15 cellular contexts compared by ENCODE assay signal in the genomic region with DNA sequence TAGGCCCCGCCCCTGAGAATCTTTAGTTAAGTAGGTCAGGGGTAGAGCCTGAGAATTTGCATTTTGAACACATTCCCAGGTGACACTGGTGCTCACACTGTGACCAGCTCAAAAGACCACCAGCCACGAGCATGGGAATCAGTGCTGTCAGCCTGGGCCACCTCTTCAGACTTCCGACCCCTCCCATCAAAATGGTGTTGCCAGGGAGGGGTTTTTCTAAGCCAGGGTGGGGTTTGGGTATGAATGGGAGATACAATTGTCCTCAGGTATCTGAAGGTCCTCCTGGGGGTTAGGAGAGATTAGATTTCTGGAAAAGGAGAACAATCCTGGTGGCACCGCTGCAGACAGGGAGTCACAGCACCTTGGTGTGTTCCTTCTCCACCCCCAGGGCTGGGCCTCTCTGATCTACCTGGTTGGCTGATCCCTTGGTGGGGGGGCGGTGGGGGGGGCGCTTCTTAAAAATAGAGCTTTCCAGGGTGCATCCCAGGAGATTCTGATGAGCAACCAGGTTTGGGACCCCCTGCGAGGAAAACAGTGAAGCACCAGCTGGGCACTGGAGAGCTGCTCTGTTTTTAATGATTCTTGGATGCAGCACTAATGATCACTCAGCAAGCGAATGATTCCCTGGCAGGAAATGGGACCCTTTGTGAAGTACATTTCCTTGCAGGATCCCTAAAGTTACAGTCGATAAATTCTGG.
DNase-seq lines count a peak whose midpoint lies in the region; TF ChIP-seq lines count a peak whose summit lies in the region.
"Had no signal": no experiment of that assay in that cellular context is flagged by ENCODE, and none has a peak within 500 bp of the region (broad histone marks: within the 10 kb centered on the region; RNA-seq: fewer than 3 reads in every experiment).

No MANE protein-coding gene starts in this region.

- H3K79me2 ChIP-seq in PC-9 (ENCODE audit: low read depth) (peaks cover 22% of the 10 kb centered on the region; the same call in 1 of the 2 replicates), hepatocyte (peaks cover 11% of the 10 kb centered on the region)

- H3K27ac ChIP-seq in HUES48 (ENCODE audit: low read depth, low read length) (peak overlapping the region; percentile 84), PC-9 (no peak overlapping the region), hepatocyte (peak overlapping the region; percentile 57), A673 (ENCODE audit: low read depth, low read length, poor library complexity, severe bottlenecking) (no peak overlapping the region), brain microvascular endothelial cell (no peak overlapping the region)

- intact Hi-C loops in PC-9 (cut with micrococcal nuclease; ENCODE audit: unreplicated experiment), result no loop called here
- intact Hi-C loops in A673 (cut with micrococcal nuclease; ENCODE audit: unreplicated experiment), result no loop called here

- H3K4me3 ChIP-seq in HUES48 (ENCODE audit: low read depth, low read length) (peak overlapping the region; percentile 15; the same call in 1 of the 2 replicates), PC-9 (no peak overlapping the region), hepatocyte (no peak overlapping the region), skeletal muscle cell (ENCODE audit: low read depth, low read length) (peak overlapping the region; percentile 9), A673 (ENCODE audit: low read depth, low read length, poor library complexity, severe bottlenecking) (no peak overlapping the region), brain microvascular endothelial cell (ENCODE audit: low read depth, low read length) (no peak overlapping the region)
- H3K4me3 ChIP-seq: GM12878 had no signal

- H3K9ac ChIP-seq in HUES48 (ENCODE audit: low read depth, low read length), result no peak overlapping the region

- H3K4me2 ChIP-seq in PC-9 (0 out of 2 replicates have a peak overlapping the region, but pooled peaks have one; percentile 6), hepatocyte (peak overlapping the region; percentile 42)

- POLR2A ChIA-PET in PC-9 (lab: Charles Lee; ENCODE audit: unreplicated experiment), result no interaction called here
- POLR2A ChIA-PET in A673 (lab: Charles Lee; ENCODE audit: low non-redundant PET), result no interaction called here

- BruUV-seq in PC-9 (replicated peaks; lab: Mats Ljungman, UMichigan), result no TSS peak
- no TSS peak for BruUV-seq in A673 (replicated peaks; lab: Mats Ljungman, UMichigan)

- in situ Hi-C loops in brain microvascular endothelial cell (cut with HindIII; ENCODE audit: low pct_ligation_motif_present, low sequenced_read_pairs), result no loop called here

- H3K9me3 ChIP-seq in HUES48 (ENCODE audit: control insufficient read depth, insufficient read depth, low read length) (no peaks in the 10 kb centered on the region), PC-9 (ENCODE audit: insufficient read depth, low read depth) (no peaks in the 10 kb centered on the region), hepatocyte (ENCODE audit: low read depth) (no peaks in the 10 kb centered on the region), A673 (ENCODE audit: low read depth, low read length, poor library complexity, severe bottlenecking) (no peaks in the 10 kb centered on the region)

- TF ChIP-seq CTCF in PC-9 (conservative IDR thresholded peaks at IDR 0.05) (no peak), hepatocyte (IDR thresholded peaks at IDR 0.05; ENCODE audit: poor library complexity) (no peak), A673 (conservative IDR thresholded peaks at IDR 0.05; ENCODE audit: low read depth, low read length) (no peak), brain microvascular endothelial cell (IDR thresholded peaks at IDR 0.05; ENCODE audit: low read depth, low read length, missing control alignments) (no peak)

- H2AFZ ChIP-seq in PC-9 (no peak overlapping the region), hepatocyte (no peak overlapping the region)

- no peaks in the 10 kb centered on the region for H3K27me3 ChIP-seq in HUES48 (ENCODE audit: control insufficient read depth, insufficient read depth, low read length)
- no peaks in the 10 kb centered on the region for H3K27me3 ChIP-seq in PC-9 (ENCODE audit: insufficient read depth, low read depth)
- no peaks in the 10 kb centered on the region for H3K27me3 ChIP-seq in hepatocyte
- H3K27me3 ChIP-seq in A673 (replicated peaks; ENCODE audit: insufficient read depth, low read depth, low read length, poor library complexity), result no peaks in the 10 kb centered on the region
- H3K27me3 ChIP-seq in brain microvascular endothelial cell (replicated peaks), result no peaks in the 10 kb centered on the region

- 46% methylated on average over 9 of the region's 9 CpGs for WGBS in hepatocyte (ENCODE audit: low lambda C conversion rate, missing lambda C conversion rate)

- H3K9me2 ChIP-seq in PC-9 (ENCODE audit: insufficient read depth) (no peaks in the 10 kb centered on the region), hepatocyte (replicated peaks; ENCODE audit: insufficient read depth) (no peaks in the 10 kb centered on the region)

- DNase-seq in PC-9, result peak in 1 of 2 experiments; percentile 29
- no peak for DNase-seq in hepatocyte (ENCODE audit: low spot score)
- no peak for DNase-seq in skeletal muscle cell (ENCODE audit: low read depth)
- no peak for DNase-seq in A673 (ENCODE audit: low spot score)
- DNase-seq in DMS153 (lab: John Stamatoyannopoulos, UW), result no peak
- no peak for DNase-seq in OCI-M2 (lab: John Stamatoyannopoulos, UW; ENCODE audit: unreplicated experiment)
- no peak for DNase-seq in brain microvascular endothelial cell
- DNase-seq: activated CD8-positive, alpha-beta T cell treated with anti-CD3 and anti-CD28 coated beads for 36 hours; C1 segment of cervical spinal cord; foreskin melanocyte; NCI-H774; Right ventricle myocardium superior; stimulated activated CD4-positive, alpha-beta T cell treated with anti-CD3 and anti-CD28 coated beads, Interleukin-2, amount 100 ng/mL, for 24 hours had no signal

- H4K20me1 ChIP-seq in PC-9 (ENCODE audit: insufficient read depth), result no peaks in the 10 kb centered on the region
- H4K20me1 ChIP-seq in hepatocyte (ENCODE audit: insufficient read depth, poor library complexity, severe bottlenecking), result no peaks in the 10 kb centered on the region

- CTCF ChIA-PET in PC-9 (lab: Charles Lee) (no interaction called here), A673 (lab: Charles Lee) (no interaction called here)

- H3K4me1 ChIP-seq in HUES48 (ENCODE audit: control insufficient read depth, insufficient read depth, low read length) (peaks cover 75% of the 10 kb centered on the region), PC-9 (replicated peaks; ENCODE audit: insufficient read depth) (peaks cover 67% of the 10 kb centered on the region), hepatocyte (ENCODE audit: insufficient read depth) (peaks cover 61% of the 10 kb centered on the region), A673 (ENCODE audit: insufficient read depth, low read length, poor library complexity, severe bottlenecking) (peaks cover 32% of the 10 kb centered on the region)

- no peaks in the 10 kb centered on the region for H3K36me3 ChIP-seq in HUES48 (ENCODE audit: control insufficient read depth, insufficient read depth, low read length)
- H3K36me3 ChIP-seq in PC-9 (ENCODE audit: low read depth), result no peaks in the 10 kb centered on the region
- no peaks in the 10 kb centered on the region for H3K36me3 ChIP-seq in hepatocyte (replicated peaks; ENCODE audit: insufficient read depth, low read depth)
- no peaks in the 10 kb centered on the region for H3K36me3 ChIP-seq in A673 (ENCODE audit: insufficient read depth, low read length, poor library complexity, severe bottlenecking)
- no peaks in the 10 kb centered on the region for H3K36me3 ChIP-seq in brain microvascular endothelial cell (replicated peaks)

- peaks cover 30% of the 10 kb centered on the region for H3F3A ChIP-seq in PC-9 (ENCODE audit: insufficient read depth, low read depth)

Comparison
In these comparisons a context has a peak if more than half of its experiments do, and no peak if none do; other contexts are left out.
1. H3K27ac ChIP-seq: peak in HUES48 (single experiment) and hepatocyte (single experiment); none in PC-9 (single experiment), A673 (single experiment) and brain microvascular endothelial cell (single experiment).
2. H3K4me3 ChIP-seq: peak in HUES48 (single experiment) and skeletal muscle cell (single experiment); none in PC-9 (single experiment), hepatocyte (single experiment), A673 (single experiment) and brain microvascular endothelial cell (single experiment).